ENCODE assay signal across 25 cellular contexts in the genomic region with DNA sequence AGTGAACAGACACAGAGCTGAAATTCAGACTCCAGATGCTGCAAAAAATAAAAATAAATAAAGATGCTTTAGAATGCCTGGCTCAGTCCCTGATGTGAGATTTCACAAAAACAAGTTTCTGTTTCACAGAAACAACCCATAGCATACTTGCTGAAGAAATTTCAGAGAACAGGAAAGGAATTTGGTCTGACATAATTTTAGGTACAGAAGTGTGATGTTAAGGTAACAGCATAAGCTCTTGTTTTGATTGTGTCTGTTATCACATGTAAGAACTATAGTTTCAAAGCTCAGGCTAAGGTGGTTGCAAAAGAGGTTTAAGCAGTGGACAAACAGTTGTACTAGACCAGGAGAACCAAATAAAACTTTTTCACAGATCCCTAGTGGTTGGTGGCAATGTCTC.
"Had no signal": no experiment of that assay in that cellular context is flagged by ENCODE, and none has a peak within 500 bp of the region (broad histone marks: within the 10 kb centered on the region; RNA-seq: fewer than 3 reads in every experiment).

No MANE protein-coding gene starts in this region.

- H3K4me3 Mint-ChIP-seq: immature natural killer cell; naive thymus-derived CD8-positive, alpha-beta T cell; nephron progenitor cell; stimulated activated memory B cell treated with anti-CD40 and anti-IgM and Interleukin-4, amounts not matched to agents 10 μg/mL and 1 μg/mL and 100 μg/mL, for 72 hours; type B pancreatic cell had no signal

- H3K4me1 Mint-ChIP-seq: naive thymus-derived CD8-positive, alpha-beta T cell; nephron progenitor cell; stimulated activated memory B cell treated with anti-CD40 and anti-IgM and Interleukin-4, amounts not matched to agents 10 μg/mL and 1 μg/mL and 100 μg/mL, for 72 hours had no signal

- H3K4me3 ChIP-seq: left lung, lower lobe of right lung, ovary, right atrium auricular region, right lobe of liver, smooth muscle cell, tibial nerve, vagina had no signal

- H3K9me3 Mint-ChIP-seq: naive thymus-derived CD8-positive, alpha-beta T cell; nephron progenitor cell; stimulated activated memory B cell treated with anti-CD40 and anti-IgM and Interleukin-4, amounts not matched to agents 10 μg/mL and 1 μg/mL and 100 μg/mL, for 72 hours; type B pancreatic cell had no signal

- H3K9me3 ChIP-seq: left lung, lower lobe of right lung, ovary, right atrium auricular region, right lobe of liver, tibial nerve, vagina had no signal

- H3K4me2 ChIP-seq: smooth muscle cell had no signal

- H3K27ac Mint-ChIP-seq: immature natural killer cell; naive thymus-derived CD8-positive, alpha-beta T cell; nephron progenitor cell; progenitor cell of endocrine pancreas; stimulated activated memory B cell treated with anti-CD40 and anti-IgM and Interleukin-4, amounts not matched to agents 10 μg/mL and 1 μg/mL and 100 μg/mL, for 72 hours; type B pancreatic cell had no signal

- H3K4me1 ChIP-seq: right atrium auricular region, right lobe of liver, tibial nerve, vagina had no signal

- H3K27ac ChIP-seq: left lung, lower lobe of right lung, ovary, right atrium auricular region, right lobe of liver, tibial nerve, vagina had no signal

- H3K27me3 ChIP-seq: left lung, ovary, right atrium auricular region, right lobe of liver, tibial nerve, vagina had no signal

- ATAC-seq: left colon; left lung; lower lobe of right lung; naive thymus-derived CD8-positive, alpha-beta T cell; right lobe of liver; stimulated activated memory B cell treated with anti-CD40 and anti-IgM and Interleukin-4, amounts not matched to agents 10 μg/mL and 1 μg/mL and 100 μg/mL, for 72 hours had no signal

- H3K36me3 Mint-ChIP-seq: immature natural killer cell; naive thymus-derived CD8-positive, alpha-beta T cell; stimulated activated memory B cell treated with anti-CD40 and anti-IgM and Interleukin-4, amounts not matched to agents 10 μg/mL and 1 μg/mL and 100 μg/mL, for 72 hours; type B pancreatic cell had no signal

- DNase-seq: hypothalamus; immature natural killer cell; kidney; left colon; left lung; lower lobe of right lung; mammary epithelial cell; mesenchymal stem cell; naive thymus-derived CD8-positive, alpha-beta T cell; nephron progenitor cell; ovary; right lobe of liver; stimulated activated CD4-positive, alpha-beta T cell treated with anti-CD3 and anti-CD28 coated beads, Interleukin-1b, Interleukin-23, amount 100 ng/mL, for 48 hours; stimulated activated CD4-positive, alpha-beta T cell treated with anti-CD3 and anti-CD28 coated beads, Interleukin-2, amount 100 ng/mL, for 48 hours; stimulated activated CD4-positive, alpha-beta T cell treated with anti-CD3 and anti-CD28 coated beads, Interleukin-4, amount 100 ng/mL, for 4 hours; stimulated activated CD8-positive, alpha-beta memory T cell treated with anti-CD3 and anti-CD28 coated beads, Interleukin-4, amount 100 ng/mL, for 48 hours; stimulated activated naive CD4-positive, alpha-beta T cell treated with Interleukin-2 at 50 U/mL for 16 hours; substantia nigra had no signal

- H3K36me3 ChIP-seq: left lung, lower lobe of right lung, ovary, right atrium auricular region, right lobe of liver, tibial nerve, vagina had no signal

- H3K27me3 Mint-ChIP-seq: stimulated activated memory B cell treated with anti-CD40 and anti-IgM and Interleukin-4, amounts not matched to agents 10 μg/mL and 1 μg/mL and 100 μg/mL, for 72 hours had no signal
